In genomic region chr1:57362480-57362879, GRCh38 we compare ENCODE assay signal across 16 cellular contexts.
A peak's percentile ranks its signal among the peaks of the same experiment; 100 is the strongest.
DNase-seq lines count a peak whose midpoint lies in the region; ATAC-seq and TF ChIP-seq lines count a peak whose summit lies in the region.
"Had no signal": no experiment of that assay in that cellular context is flagged by ENCODE, and none has a peak within 500 bp of the region (broad histone marks: within the 10 kb centered on the region; RNA-seq: fewer than 3 reads in every experiment).

No MANE protein-coding gene starts in this region.

- H3K27ac ChIP-seq in cardiac muscle cell (peak overlapping the region; percentile 36), left ventricle myocardium inferior (replicated peaks) (peak overlapping the region; percentile 50)
- H3K27ac ChIP-seq: C4-2B, GM23248 had no signal

- intact Hi-C loops in left ventricle myocardium inferior (cut with micrococcal nuclease): no loop called here

- peak; percentile 91 for DNase-seq in NCI-H82 treated with DMSO at 0.1 percent for 48 hours (lab: John Stamatoyannopoulos, UW; ENCODE audit: unreplicated experiment)
- peak in 1 of 2 donors; percentile 81 for DNase-seq in cardiac muscle cell (ENCODE audit: low read depth in 1 of 2, low spot score in 1 of 2)
- no peak for DNase-seq in left ventricle myocardium inferior
- no peak for DNase-seq in NCI-H2227 treated with DMSO at 0.1 percent for 48 hours (lab: John Stamatoyannopoulos, UW)
- DNase-seq in EL: no peak
- DNase-seq: ACHN; AML-193; Caco-2; CD4-positive, alpha-beta T cell; DMS79; GF-D8; GM23248 had no signal

- H3K9me3 ChIP-seq in cardiac muscle cell (ENCODE audit: low read depth) (no peaks in the 10 kb centered on the region), left ventricle myocardium inferior (replicated peaks) (peaks cover 18% of the 10 kb centered on the region)
- H3K9me3 ChIP-seq: Caco-2, HAP-1 had no signal

- TF ChIP-seq CTCF in cardiac muscle cell (IDR thresholded peaks at IDR 0.05; ENCODE audit: low read depth, low read length): no peak
- TF ChIP-seq CTCF in left ventricle myocardium inferior (IDR thresholded peaks at IDR 0.05; ENCODE audit: borderline replicate concordance): no peak

- H3K36me3 ChIP-seq in cardiac muscle cell (no peaks in the 10 kb centered on the region), left ventricle myocardium inferior (no peaks in the 10 kb centered on the region)
- H3K36me3 ChIP-seq: HAP-1 had no signal

- no peaks in the 10 kb centered on the region for H3K27me3 ChIP-seq in cardiac muscle cell
- no peaks in the 10 kb centered on the region for H3K27me3 ChIP-seq in left ventricle myocardium inferior (ENCODE audit: low read depth)

- peaks cover 53% of the 10 kb centered on the region for H3K4me1 ChIP-seq in cardiac muscle cell (ENCODE audit: low read depth)
- H3K4me1 ChIP-seq in left ventricle myocardium inferior: peaks cover 39% of the 10 kb centered on the region
- H3K4me1 ChIP-seq: Caco-2, HAP-1 had no signal

- no peak for ATAC-seq in GM18868 (IDR thresholded peaks at IDR 0.05; ENCODE audit: unreplicated experiment)
- ATAC-seq: HepG2 had no signal

- H3K4me3 ChIP-seq in cardiac muscle cell: no peak overlapping the region
- H3K4me3 ChIP-seq in left ventricle myocardium inferior: no peak overlapping the region
- H3K4me3 ChIP-seq: GM23248, HAP-1 had no signal
